21 cellular contexts compared by ENCODE assay signal in genomic region chr14:104216457-104216856, GRCh38.
"Had no signal": no experiment of that assay in that cellular context is flagged by ENCODE, and none has a peak within 500 bp of the region (broad histone marks: within the 10 kb centered on the region; RNA-seq: fewer than 3 reads in every experiment).

No MANE protein-coding gene starts in this region.

- H3K4me3 ChIP-seq: esophagus muscularis mucosa, gastrocnemius medialis, lung, psoas muscle, tibial artery, upper lobe of left lung, uterus had no signal

- ATAC-seq: effector memory CD8-positive, alpha-beta T cell; gastrocnemius medialis; psoas muscle; stimulated activated effector memory CD8-positive, alpha-beta T cell treated with anti-CD3 and anti-CD28 coated beads, Interleukin-12 subunit alpha, Interleukin-12 subunit beta, amount 100 ng/mL, for 72 hours had no signal

- H3K27me3 ChIP-seq: upper lobe of left lung, uterus had no signal

- H3K36me3 ChIP-seq: esophagus muscularis mucosa, gastrocnemius medialis, tibial artery, upper lobe of left lung, uterus had no signal

- H3K9me3 ChIP-seq: esophagus muscularis mucosa, gastrocnemius medialis, psoas muscle, upper lobe of left lung, uterus had no signal

- H3K4me1 ChIP-seq: esophagus muscularis mucosa, gastrocnemius medialis, parathyroid adenoma, psoas muscle, tibial artery, upper lobe of left lung, uterus had no signal

- H3K9me3 Mint-ChIP-seq: dendritic cell treated with granulocyte-macrophage colony-stimulating factor and Interleukin-4, amounts not matched to agents 40 ng/mL and 50 ng/mL, for 4 days; effector memory CD8-positive, alpha-beta T cell; immature natural killer cell; nephron progenitor cell; stimulated activated effector memory CD8-positive, alpha-beta T cell treated with anti-CD3 and anti-CD28 coated beads, Interleukin-12 subunit alpha, Interleukin-12 subunit beta, amount 100 ng/mL, for 72 hours; stimulated activated naive CD8-positive, alpha-beta T cell treated with anti-CD3 and anti-CD28 coated beads, Interleukin-15, Interleukin-2, amounts not matched to agents 100 ng/mL and 50 ng/mL, for 24 hours had no signal

- H3K4me1 Mint-ChIP-seq: immature natural killer cell; naive B cell; stimulated activated effector memory CD8-positive, alpha-beta T cell treated with anti-CD3 and anti-CD28 coated beads, Interleukin-12 subunit alpha, Interleukin-12 subunit beta, amount 100 ng/mL, for 72 hours had no signal

- H3K27me3 Mint-ChIP-seq: stimulated activated naive CD8-positive, alpha-beta T cell treated with anti-CD3 and anti-CD28 coated beads, Interleukin-15, Interleukin-2, amounts not matched to agents 100 ng/mL and 50 ng/mL, for 24 hours had no signal

- DNase-seq: effector memory CD8-positive, alpha-beta T cell; gastrocnemius medialis; immature natural killer cell; mesenchymal stem cell; midbrain; naive B cell; nephron progenitor cell; small intestine; stimulated activated CD4-positive, alpha-beta T cell treated with anti-CD3 and anti-CD28 coated beads, Interleukin-4, amount 100 ng/mL, for 1 hour; stimulated activated CD8-positive, alpha-beta memory T cell treated with anti-CD3 and anti-CD28 coated beads, Interleukin-4, amount 100 ng/mL, for 48 hours; tibial artery; uterus had no signal

- H3K27ac ChIP-seq: epithelial cell of prostate, esophagus muscularis mucosa, gastrocnemius medialis, parathyroid adenoma, psoas muscle, tibial artery, upper lobe of left lung, uterus had no signal

- H3K4me3 Mint-ChIP-seq: dendritic cell treated with granulocyte-macrophage colony-stimulating factor and Interleukin-4, amounts not matched to agents 40 ng/mL and 50 ng/mL, for 4 days; effector memory CD8-positive, alpha-beta T cell; immature natural killer cell; naive B cell; nephron progenitor cell; stimulated activated effector memory CD8-positive, alpha-beta T cell treated with anti-CD3 and anti-CD28 coated beads, Interleukin-12 subunit alpha, Interleukin-12 subunit beta, amount 100 ng/mL, for 72 hours; stimulated activated naive CD8-positive, alpha-beta T cell treated with anti-CD3 and anti-CD28 coated beads, Interleukin-15, Interleukin-2, amounts not matched to agents 100 ng/mL and 50 ng/mL, for 24 hours had no signal

- H3K36me3 Mint-ChIP-seq: immature natural killer cell; naive B cell; stimulated activated effector memory CD8-positive, alpha-beta T cell treated with anti-CD3 and anti-CD28 coated beads, Interleukin-12 subunit alpha, Interleukin-12 subunit beta, amount 100 ng/mL, for 72 hours had no signal

- H3K27ac Mint-ChIP-seq: dendritic cell treated with granulocyte-macrophage colony-stimulating factor and Interleukin-4, amounts not matched to agents 40 ng/mL and 50 ng/mL, for 4 days; effector memory CD8-positive, alpha-beta T cell; immature natural killer cell; nephron progenitor cell; stimulated activated effector memory CD8-positive, alpha-beta T cell treated with anti-CD3 and anti-CD28 coated beads, Interleukin-12 subunit alpha, Interleukin-12 subunit beta, amount 100 ng/mL, for 72 hours; stimulated activated naive CD8-positive, alpha-beta T cell treated with anti-CD3 and anti-CD28 coated beads, Interleukin-15, Interleukin-2, amounts not matched to agents 100 ng/mL and 50 ng/mL, for 24 hours had no signal
